In genomic region chr1:7616953-7617352, GRCh38 we compare ENCODE assay signal across 21 cellular contexts.
DNase-seq lines count a peak whose midpoint lies in the region; ATAC-seq and TF ChIP-seq lines count a peak whose summit lies in the region.
"Had no signal": no experiment of that assay in that cellular context is flagged by ENCODE, and none has a peak within 500 bp of the region (broad histone marks: within the 10 kb centered on the region; RNA-seq: fewer than 3 reads in every experiment).

No MANE protein-coding gene starts in this region.

- H3K9me3 Mint-ChIP-seq in activated CD8-positive, alpha-beta T cell treated with anti-CD3 and anti-CD28 coated beads for 36 hours: no peaks in the 10 kb centered on the region
- H3K9me3 Mint-ChIP-seq: T-helper 1 cell treated with Interleukin-12 subunit alpha and Interleukin-12 subunit beta and Interleukin-4 antibody, amounts not matched to agents 30 μg/mL and 1 μg/mL, for 36 hours had no signal

- H3K4me3 Mint-ChIP-seq in activated CD8-positive, alpha-beta T cell treated with anti-CD3 and anti-CD28 coated beads for 36 hours: no peak overlapping the region
- H3K4me3 Mint-ChIP-seq: CD8-positive, alpha-beta memory T cell; H9; IgD-negative memory B cell; T-helper 1 cell treated with Interleukin-12 subunit alpha and Interleukin-12 subunit beta and Interleukin-4 antibody, amounts not matched to agents 30 μg/mL and 1 μg/mL, for 36 hours had no signal

- intact Hi-C loops in left ventricle myocardium superior (cut with micrococcal nuclease): no loop called here
- intact Hi-C loops in spleen (cut with DNase I; ENCODE audit: low total_unique reads): no loop called here
- intact Hi-C loops in activated CD8-positive, alpha-beta T cell treated with anti-CD3 and anti-CD28 coated beads for 36 hours (cut with micrococcal nuclease): no loop called here

- no peak overlapping the region for H3K4me3 ChIP-seq in RWPE2 (ENCODE audit: severe bottlenecking)
- H3K4me3 ChIP-seq in spleen: no peak overlapping the region
- H3K4me3 ChIP-seq: A549, ovary, SK-N-MC had no signal

- no peaks in the 10 kb centered on the region for H3K4me1 Mint-ChIP-seq in activated CD8-positive, alpha-beta T cell treated with anti-CD3 and anti-CD28 coated beads for 36 hours (ENCODE audit: low read depth)
- H3K4me1 Mint-ChIP-seq: CD8-positive, alpha-beta memory T cell; IgD-negative memory B cell had no signal

- CTCF ChIA-PET in activated CD8-positive, alpha-beta T cell treated with anti-CD3 and anti-CD28 coated beads for 36 hours (lab: Charles Lee): interaction anchor here (0.6 kb wide), 1 partner anchor 63 kb away, joined by 3 read pairs; no protein-coding TSS in a partner anchor

- 41 to 69% (median 55%) methylated on average over 10 of the region's 10 CpGs for WGBS in spleen, 5 donors

- TF ChIP-seq CTCF in RWPE2 (IDR thresholded peaks at IDR 0.05; ENCODE audit: poor library complexity, severe bottlenecking): no peak
- TF ChIP-seq CTCF in spleen (IDR thresholded peaks at IDR 0.05 in 8 of 11, conservative IDR thresholded peaks at IDR 0.05 in 3 of 11): no peak
- TF ChIP-seq CTCF in activated CD8-positive, alpha-beta T cell treated with anti-CD3 and anti-CD28 coated beads for 36 hours (IDR thresholded peaks at IDR 0.05): no peak

- DNase-seq in NCI-H345 (lab: John Stamatoyannopoulos, UW) (peak; percentile 21), NCI-H345 treated with DMSO at 0.1 percent for 48 hours (lab: John Stamatoyannopoulos, UW; ENCODE audit: unreplicated experiment) (no peak), RWPE2 (ENCODE audit: low spot score) (peak; percentile 25), left ventricle myocardium superior (peak; percentile 77), spleen (peak; percentile 39), AG20443 (ENCODE audit: low spot score) (no peak)
- DNase-seq in activated CD8-positive, alpha-beta T cell treated with anti-CD3 and anti-CD28 coated beads for 36 hours: no peak
- DNase-seq: activated effector memory CD4-positive, alpha-beta T cell treated with anti-CD3 and anti-CD28 coated beads, Interleukin-2, amount 50 U/mL, for 16 hours; NCI-H1105; NCI-H2081; NCI-H446; NCI-H82 had no signal

- TF ChIP-seq POLR2A in spleen (IDR thresholded peaks at IDR 0.05): no peak

- peaks cover 2% of the 10 kb centered on the region for H3K27me3 ChIP-seq in RWPE2 (ENCODE audit: insufficient read depth, poor library complexity, severe bottlenecking)
- H3K27me3 ChIP-seq in spleen (replicated peaks in 1 of 7): peaks cover 0 to 41% (median 0%) of the 10 kb centered on the region in 7 donors
- H3K27me3 ChIP-seq: ovary had no signal

- no peaks in the 10 kb centered on the region for H3K36me3 Mint-ChIP-seq in activated CD8-positive, alpha-beta T cell treated with anti-CD3 and anti-CD28 coated beads for 36 hours (ENCODE audit: low read depth)
- H3K36me3 Mint-ChIP-seq: CD8-positive, alpha-beta memory T cell; IgD-negative memory B cell had no signal

- H3K27ac ChIP-seq in RWPE2 (ENCODE audit: poor library complexity, severe bottlenecking): no peak overlapping the region
- no peak overlapping the region for H3K27ac ChIP-seq in spleen
- H3K27ac ChIP-seq: A549, ovary, SK-N-MC had no signal

- H3K4me1 ChIP-seq in RWPE2 (ENCODE audit: insufficient read depth, poor library complexity, severe bottlenecking): no peaks in the 10 kb centered on the region
- H3K4me1 ChIP-seq in spleen: peaks cover 0 to 5% (median 0%) of the 10 kb centered on the region in 6 donors
- H3K4me1 ChIP-seq: A549 had no signal

- H3K27ac Mint-ChIP-seq in activated CD8-positive, alpha-beta T cell treated with anti-CD3 and anti-CD28 coated beads for 36 hours: no peak overlapping the region
- H3K27ac Mint-ChIP-seq: H9; IgD-negative memory B cell; T-helper 1 cell treated with Interleukin-12 subunit alpha and Interleukin-12 subunit beta and Interleukin-4 antibody, amounts not matched to agents 30 μg/mL and 1 μg/mL, for 36 hours had no signal

- H3K27me3 Mint-ChIP-seq in activated CD8-positive, alpha-beta T cell treated with anti-CD3 and anti-CD28 coated beads for 36 hours: peaks cover 4% of the 10 kb centered on the region

- H3K9me3 ChIP-seq in RWPE2 (ENCODE audit: severe bottlenecking): no peaks in the 10 kb centered on the region
- H3K9me3 ChIP-seq in spleen: no peaks in the 10 kb centered on the region
- H3K9me3 ChIP-seq: A549, ovary had no signal

- H3K36me3 ChIP-seq in RWPE2 (ENCODE audit: low read depth) (no peaks in the 10 kb centered on the region), spleen (no peaks in the 10 kb centered on the region)
- H3K36me3 ChIP-seq: ovary had no signal

- ATAC-seq in RWPE2 (ENCODE audit: low read depth) (no peak), left ventricle myocardium superior (peak; percentile 92), GM21786 (IDR thresholded peaks at IDR 0.05; ENCODE audit: unreplicated experiment) (no peak)
- no peak for ATAC-seq in activated CD8-positive, alpha-beta T cell treated with anti-CD3 and anti-CD28 coated beads for 36 hours
- ATAC-seq: stimulated activated naive CD8-positive, alpha-beta T cell treated with anti-CD3 and anti-CD28 coated beads, Interleukin-15, Interleukin-2, amounts not matched to agents 100 U/mL and 50 U/mL, for 24 hours had no signal

- POLR2A ChIA-PET in activated CD8-positive, alpha-beta T cell treated with anti-CD3 and anti-CD28 coated beads for 36 hours (lab: Charles Lee): no interaction called here

Comparison
In these comparisons a context has a peak if more than half of its experiments do, and no peak if none do; other contexts are left out.
1. DNase-seq: peak in NCI-H345 (single experiment), RWPE2 (single experiment), left ventricle myocardium superior (single experiment) and spleen (single experiment); none in NCI-H345 treated with DMSO at 0.1 percent for 48 hours (single experiment), activated CD8-positive, alpha-beta T cell treated with anti-CD3 and anti-CD28 coated beads for 36 hours (single experiment) and AG20443 (single experiment).